12 cellular contexts compared by ENCODE assay signal in genomic region chr13:32988588-32989256, GRCh38. TPM values are rescaled to one million over a fixed set of nuclear protein-coding genes. Genes with fewer than 3 reads are reported as not detected.
DNase-seq lines count a peak whose midpoint lies in the region; ATAC-seq and TF ChIP-seq lines count a peak whose summit lies in the region.
"Had no signal": no experiment of that assay in that cellular context is flagged by ENCODE, and none has a peak within 500 bp of the region (broad histone marks: within the 10 kb centered on the region; RNA-seq: fewer than 3 reads in every experiment).

No MANE protein-coding gene starts in this region.

- H3K4me3 ChIP-seq in OCI-LY3 (ENCODE audit: low read length): peak overlapping the region; percentile 58
- H3K4me3 ChIP-seq: prostate gland had no signal

- H2AFZ ChIP-seq in OCI-LY3 (ENCODE audit: low read depth, low read length): no peak overlapping the region

- H3K27ac ChIP-seq in OCI-LY3 (ENCODE audit: low read length): no peak overlapping the region
- H3K27ac ChIP-seq in CD4-positive, alpha-beta T cell (ENCODE audit: low read depth, low read length): no peak overlapping the region
- H3K27ac ChIP-seq: prostate gland had no signal

- peaks cover 9% of the 10 kb centered on the region for H3K4me1 Mint-ChIP-seq in CD14-positive monocyte
- H3K4me1 Mint-ChIP-seq in CD4-positive, alpha-beta T cell (ENCODE audit: low read depth): no peaks in the 10 kb centered on the region
- H3K4me1 Mint-ChIP-seq: endodermal cell had no signal

- H3K9me3 Mint-ChIP-seq in CD14-positive monocyte: peaks cover 0 to 6% (median 0%) of the 10 kb centered on the region in 7 donors
- no peaks in the 10 kb centered on the region for H3K9me3 Mint-ChIP-seq in CD4-positive, alpha-beta T cell

- peaks cover 11% of the 10 kb centered on the region; the same call in 1 of the 2 replicates for H3K9me3 ChIP-seq in OCI-LY3 (ENCODE audit: insufficient read depth, low read length)
- H3K9me3 ChIP-seq in CD4-positive, alpha-beta T cell (ENCODE audit: control insufficient read depth, low read length): no peaks in the 10 kb centered on the region
- H3K9me3 ChIP-seq: Caco-2, prostate gland had no signal

- in situ Hi-C loops in GM13976 (cut with MboI; ENCODE audit: low sequenced_read_pairs, unreplicated experiment): no loop called here

- no peak for DNase-seq in CD14-positive monocyte (ENCODE audit: low spot score)
- DNase-seq in GM13976 (ENCODE audit: low spot score): peak; percentile 30
- DNase-seq in germinal center (ENCODE audit: low spot score): peak; percentile 10
- no peak for DNase-seq in NCI-H1105 (lab: John Stamatoyannopoulos, UW)
- no peak for DNase-seq in activated CD8-positive, alpha-beta memory T cell treated with anti-CD3 and anti-CD28 coated beads, Interleukin-2, amount 50 U/mL, for 48 hours
- DNase-seq in CD4-positive, alpha-beta T cell: no peak
- DNase-seq: Caco-2, endodermal cell, NCI-H2029 treated with DMSO at 0.1 percent for 48 hours had no signal

- no peaks in the 10 kb centered on the region for H3K79me2 ChIP-seq in OCI-LY3 (ENCODE audit: low read length)

- H3K27ac Mint-ChIP-seq in CD14-positive monocyte: no peak overlapping the region
- H3K27ac Mint-ChIP-seq in CD4-positive, alpha-beta T cell: no peak overlapping the region
- H3K27ac Mint-ChIP-seq: endodermal cell had no signal

- peaks cover 24% of the 10 kb centered on the region for H3K4me1 ChIP-seq in OCI-LY3 (ENCODE audit: low read length)
- H3K4me1 ChIP-seq: Caco-2, prostate gland had no signal

- CTCF ChIA-PET in CD4-positive, alpha-beta T cell (lab: Charles Lee): no interaction called here

- no peaks in the 10 kb centered on the region for H3K27me3 ChIP-seq in OCI-LY3 (ENCODE audit: low read depth, low read length)
- H3K27me3 ChIP-seq in CD4-positive, alpha-beta T cell (ENCODE audit: control insufficient read depth, insufficient read depth, low read length): no peaks in the 10 kb centered on the region

- no peaks in the 10 kb centered on the region for H4K20me1 ChIP-seq in OCI-LY3 (ENCODE audit: insufficient read depth, low read length)

- no peak for TF ChIP-seq CTCF in CD14-positive monocyte (IDR thresholded peaks at IDR 0.05)
- TF ChIP-seq CTCF in GM13976 (IDR thresholded peaks at IDR 0.05; ENCODE audit: borderline replicate concordance, control extremely low read depth, extremely low read depth, insufficient read depth, missing control alignments): no peak
- no peak for TF ChIP-seq CTCF in OCI-LY3 (IDR thresholded peaks at IDR 0.05; ENCODE audit: low read depth, low read length)
- no peak for TF ChIP-seq CTCF in CD4-positive, alpha-beta T cell (IDR thresholded peaks at IDR 0.05)

- H3K9ac ChIP-seq in OCI-LY3 (ENCODE audit: low read length): no peak overlapping the region

- H3K36me3 Mint-ChIP-seq in CD14-positive monocyte: no peaks in the 10 kb centered on the region
- H3K36me3 Mint-ChIP-seq in CD4-positive, alpha-beta T cell (ENCODE audit: low read depth): no peaks in the 10 kb centered on the region

- H3K4me3 Mint-ChIP-seq in CD14-positive monocyte: peak overlapping the region; percentile 35 to 77
- no peak overlapping the region for H3K4me3 Mint-ChIP-seq in CD4-positive, alpha-beta T cell
- H3K4me3 Mint-ChIP-seq: endodermal cell had no signal

- intact Hi-C loops in CD14-positive monocyte (cut with micrococcal nuclease): no loop called here
- intact Hi-C loops in CD4-positive, alpha-beta T cell (cut with DNase I, micrococcal nuclease): no loop called here

- H3K27me3 Mint-ChIP-seq in CD14-positive monocyte (ENCODE audit: low read depth in 3 of 3): peaks cover 1 to 4% (median 3%) of the 10 kb centered on the region in 3 donors
- peaks cover 30% of the 10 kb centered on the region for H3K27me3 Mint-ChIP-seq in CD4-positive, alpha-beta T cell

- no peak for ATAC-seq in CD4-positive, alpha-beta T cell (ENCODE audit: poor library complexity)
- no peak for ATAC-seq in HG03025 (IDR thresholded peaks at IDR 0.05; ENCODE audit: low FRiP score, unreplicated experiment)

- H3K4me2 ChIP-seq in OCI-LY3 (ENCODE audit: low read length): peak overlapping the region; percentile 68

- POLR2A ChIA-PET in CD4-positive, alpha-beta T cell (lab: Charles Lee): no interaction called here

- H3K36me3 ChIP-seq in OCI-LY3 (replicated peaks; ENCODE audit: low read depth, low read length): no peaks in the 10 kb centered on the region
- H3K36me3 ChIP-seq: prostate gland had no signal

RNA-seq across cellular contexts. Expression of gene KL, which starts 27.5 kb away (rescaled TPM):
- 1 to 10 TPM in 1 of 2 donors, under 1 TPM in 1; 0.75 to 1.4 TPM for polyA plus RNA-seq in CD14-positive monocyte
- total RNA-seq in CD4-positive, alpha-beta T cell: not detected

Comparison
In these comparisons a context has a peak if more than half of its experiments do, and no peak if none do; other contexts are left out.
1. DNase-seq: peak in GM13976 (single experiment) and germinal center (single experiment); none in CD14-positive monocyte (single experiment), NCI-H1105 (single experiment), activated CD8-positive, alpha-beta memory T cell treated with anti-CD3 and anti-CD28 coated beads, Interleukin-2, amount 50 U/mL, for 48 hours (single experiment) and CD4-positive, alpha-beta T cell (0 of 10).